ENCODE assay signal across 23 cellular contexts in genomic region chr17:21523482-21524210, GRCh38.
A peak's percentile ranks its signal among the peaks of the same experiment; 100 is the strongest.
DNase-seq lines count a peak whose midpoint lies in the region; ATAC-seq and TF ChIP-seq lines count a peak whose summit lies in the region.
"Had no signal": no experiment of that assay in that cellular context is flagged by ENCODE, and none has a peak within 500 bp of the region (broad histone marks: within the 10 kb centered on the region; RNA-seq: fewer than 3 reads in every experiment).

No MANE protein-coding gene starts in this region.

- TF ChIP-seq POLR2A in heart left ventricle (IDR thresholded peaks at IDR 0.05), result no peak

- 58 to 67% (median 62%) methylated on average over 7 of the region's 7 CpGs for WGBS in heart left ventricle, 4 donors

- H3K36me3 ChIP-seq in heart left ventricle (no peaks in the 10 kb centered on the region), WERI-Rb-1 (no peaks in the 10 kb centered on the region)
- no peaks in the 10 kb centered on the region for H3K36me3 ChIP-seq in CD8-positive, alpha-beta memory T cell (ENCODE audit: insufficient read depth, low read length)
- H3K36me3 ChIP-seq: neural progenitor cell, prostate gland, suprapubic skin had no signal

- no peaks in the 10 kb centered on the region for H3K4me1 Mint-ChIP-seq in CD8-positive, alpha-beta memory T cell
- H3K4me1 Mint-ChIP-seq: activated CD4-positive, alpha-beta T cell treated with anti-CD3 and anti-CD28 coated beads, Interleukin-2, amount 10 ng/mL, durations not matched to agents 24 days and 14 days; activated naive CD4-positive, alpha-beta T cell treated with anti-CD3 and anti-CD28 coated beads, Interleukin-2, amount 10 ng/mL, durations not matched to agents 7 days and 5 days had no signal

- H3K36me3 Mint-ChIP-seq in CD8-positive, alpha-beta memory T cell, result no peaks in the 10 kb centered on the region
- H3K36me3 Mint-ChIP-seq: activated naive CD4-positive, alpha-beta T cell treated with anti-CD3 and anti-CD28 coated beads, Interleukin-2, amount 10 ng/mL, durations not matched to agents 7 days and 5 days; neural progenitor cell had no signal

- intact Hi-C loops in heart left ventricle (cut with DNase I), result no loop called here
- intact Hi-C loops in Right ventricle myocardium superior (cut with DNase I), result no loop called here

- peaks cover 0 to 4% (median 0%) of the 10 kb centered on the region in 12 donors for H3K4me1 ChIP-seq in heart left ventricle
- no peaks in the 10 kb centered on the region for H3K4me1 ChIP-seq in CD8-positive, alpha-beta memory T cell (ENCODE audit: insufficient read depth, low read length)
- H3K4me1 ChIP-seq: neural progenitor cell, prostate gland had no signal

- POLR2A ChIA-PET in CD8-positive, alpha-beta memory T cell (lab: Charles Lee), result interaction anchor here (0.6 kb wide), 1 partner anchor 248 kb away, joined by 3 read pairs; no protein-coding TSS in a partner anchor

- no peaks in the 10 kb centered on the region for H3K9me3 Mint-ChIP-seq in CD8-positive, alpha-beta memory T cell
- H3K9me3 Mint-ChIP-seq: activated CD4-positive, alpha-beta T cell treated with anti-CD3 and anti-CD28 coated beads, Interleukin-2, amount 10 ng/mL, durations not matched to agents 24 days and 14 days; activated naive CD4-positive, alpha-beta T cell treated with anti-CD3 and anti-CD28 coated beads, Interleukin-2, amount 10 ng/mL, durations not matched to agents 7 days and 5 days had no signal

- H3K4me3 ChIP-seq in heart left ventricle (no peak overlapping the region), WERI-Rb-1 (ENCODE audit: low read depth, low read length) (peak overlapping the region; percentile 47)
- no peak overlapping the region for H3K4me3 ChIP-seq in CD8-positive, alpha-beta memory T cell (ENCODE audit: low read length)
- H3K4me3 ChIP-seq: neural progenitor cell, prostate gland, smooth muscle cell, suprapubic skin had no signal

- ATAC-seq in heart left ventricle (peak in 3 of 4 donors; percentile 10 to 16 (median 13)), Right ventricle myocardium superior (ENCODE audit: poor library complexity) (no peak)
- ATAC-seq: HCT116 had no signal

- H3K27me3 ChIP-seq in heart left ventricle, result no peaks in the 10 kb centered on the region
- H3K27me3 ChIP-seq in WERI-Rb-1 (ENCODE audit: insufficient read depth, low read depth, severe bottlenecking), result no peaks in the 10 kb centered on the region
- no peaks in the 10 kb centered on the region for H3K27me3 ChIP-seq in CD8-positive, alpha-beta memory T cell (ENCODE audit: insufficient read depth, low read length, poor library complexity, severe bottlenecking)
- H3K27me3 ChIP-seq: neural progenitor cell had no signal

- H3K27ac Mint-ChIP-seq in CD8-positive, alpha-beta memory T cell, result peak overlapping the region in 1 of 8 donors; percentile 47
- H3K27ac Mint-ChIP-seq: activated CD4-positive, alpha-beta T cell treated with anti-CD3 and anti-CD28 coated beads, Interleukin-2, amount 10 ng/mL, durations not matched to agents 24 days and 14 days; activated naive CD4-positive, alpha-beta T cell treated with anti-CD3 and anti-CD28 coated beads, Interleukin-2, amount 10 ng/mL, durations not matched to agents 7 days and 5 days; neural progenitor cell had no signal

- H3K27me3 Mint-ChIP-seq in CD8-positive, alpha-beta memory T cell, result peaks cover 10 to 23% of the 10 kb centered on the region in 2 donors

- no peak overlapping the region for H3K4me3 Mint-ChIP-seq in CD8-positive, alpha-beta memory T cell
- H3K4me3 Mint-ChIP-seq: activated CD4-positive, alpha-beta T cell treated with anti-CD3 and anti-CD28 coated beads, Interleukin-2, amount 10 ng/mL, durations not matched to agents 24 days and 14 days; activated naive CD4-positive, alpha-beta T cell treated with anti-CD3 and anti-CD28 coated beads, Interleukin-2, amount 10 ng/mL, durations not matched to agents 7 days and 5 days; neural progenitor cell had no signal

- H3K9me3 ChIP-seq in heart left ventricle (no peaks in the 10 kb centered on the region), WERI-Rb-1 (ENCODE audit: severe bottlenecking) (no peaks in the 10 kb centered on the region)
- no peaks in the 10 kb centered on the region for H3K9me3 ChIP-seq in CD8-positive, alpha-beta memory T cell (ENCODE audit: low read length)
- H3K9me3 ChIP-seq: prostate gland, suprapubic skin had no signal

- no peak for DNase-seq in heart left ventricle
- DNase-seq in Right ventricle myocardium superior, result no peak
- peak; percentile 68 for DNase-seq in WERI-Rb-1
- peak; percentile 86 for DNase-seq in myocyte (ENCODE audit: low read depth)
- DNase-seq in ureter (ENCODE audit: low spot score), result peak; percentile 32
- no peak for DNase-seq in CD8-positive, alpha-beta memory T cell
- no peak for DNase-seq in NOMO-1 (lab: John Stamatoyannopoulos, UW; ENCODE audit: unreplicated experiment in 2 of 2)
- no peak for DNase-seq in NCI-H2081 treated with DMSO at 0.1 percent for 48 hours (lab: John Stamatoyannopoulos, UW)
- DNase-seq: ACHN; activated CD4-positive, alpha-beta T cell treated with anti-CD3 and anti-CD28 coated beads, Interleukin-2, amount 10 ng/mL, durations not matched to agents 24 days and 14 days; activated naive CD4-positive, alpha-beta T cell treated with anti-CD3 and anti-CD28 coated beads, Interleukin-2, amount 10 ng/mL, durations not matched to agents 7 days and 5 days; C1 segment of cervical spinal cord; cortex of kidney; mammary epithelial cell; NCI-H1105 treated with DMSO at 0.1 percent for 48 hours; NCI-H524 treated with DMSO at 0.1 percent for 48 hours; stimulated activated CD4-positive, alpha-beta T cell treated with anti-CD3 and anti-CD28 coated beads, Interleukin-2, amount 100 ng/mL, for 24 hours; T-helper 2 cell had no signal

- CTCF ChIA-PET in CD8-positive, alpha-beta memory T cell (lab: Charles Lee), result interaction anchor here (2.3 kb wide), 1 partner anchor 11 kb away, joined by 11 read pairs; no protein-coding TSS in a partner anchor

- no peak overlapping the region for H3K27ac ChIP-seq in heart left ventricle
- H3K27ac ChIP-seq in WERI-Rb-1, result no peak overlapping the region; the same call in 1 of the 2 replicates
- no peak overlapping the region for H3K27ac ChIP-seq in CD8-positive, alpha-beta memory T cell (ENCODE audit: low read depth, low read length)
- H3K27ac ChIP-seq: neural progenitor cell, prostate gland, suprapubic skin had no signal

- TF ChIP-seq CTCF in heart left ventricle (IDR thresholded peaks at IDR 0.05) (no peak), WERI-Rb-1 (IDR thresholded peaks at IDR 0.05; ENCODE audit: low read depth, low read length) (no peak)

Comparison
In these comparisons a context has a peak if more than half of its experiments do, and no peak if none do; other contexts are left out.
1. DNase-seq: peak in WERI-Rb-1 (single experiment), myocyte (single experiment) and ureter (single experiment); none in heart left ventricle (0 of 5), Right ventricle myocardium superior (single experiment), CD8-positive, alpha-beta memory T cell (0 of 5), NOMO-1 (0 of 2) and NCI-H2081 treated with DMSO at 0.1 percent for 48 hours (single experiment).